Comparison of ENCODE assay signal across 8 cellular contexts in genomic region chr11:2929880-2930704, GRCh38. TPM values are rescaled to one million over a fixed set of nuclear protein-coding genes. Genes with fewer than 3 reads are reported as not detected.
DNase-seq lines count a peak whose midpoint lies in the region; ATAC-seq and TF ChIP-seq lines count a peak whose summit lies in the region.

No MANE protein-coding gene starts in this region.

- no peaks in the 10 kb centered on the region for H3K9me3 ChIP-seq in SK-N-MC (ENCODE audit: low read depth, low read length)
- H3K9me3 ChIP-seq in colonic mucosa, result no peaks in the 10 kb centered on the region
- peaks cover 2% of the 10 kb centered on the region for H3K9me3 ChIP-seq in thymus (ENCODE audit: control insufficient read depth)

- 8% methylated on average over 53 of the region's 53 CpGs for WGBS in thymus

- H3K36me3 ChIP-seq in SK-N-MC (ENCODE audit: insufficient read depth, low read length) (no peaks in the 10 kb centered on the region), colonic mucosa (no peaks in the 10 kb centered on the region), thymus (ENCODE audit: control insufficient read depth, insufficient read depth) (no peaks in the 10 kb centered on the region)

- H3K27me3 ChIP-seq in colonic mucosa, result no peaks in the 10 kb centered on the region
- peaks cover 53% of the 10 kb centered on the region for H3K27me3 ChIP-seq in thymus (ENCODE audit: control insufficient read depth, insufficient read depth)

- intact Hi-C loops in colonic mucosa (cut with DNase I), result loop anchor here (5.0 kb wide), 1 partner anchor 38 kb away; no protein-coding TSS in a partner anchor

- peak; percentile 39 for ATAC-seq in HG02885 (IDR thresholded peaks at IDR 0.05; ENCODE audit: poor library complexity, unreplicated experiment)
- no peak for ATAC-seq in HG02870 (IDR thresholded peaks at IDR 0.05; ENCODE audit: unreplicated experiment)

- H3K4me1 ChIP-seq in colonic mucosa (peaks cover 7% of the 10 kb centered on the region), thymus (ENCODE audit: control insufficient read depth, insufficient read depth, low read length) (peaks cover 2% of the 10 kb centered on the region)

- TF ChIP-seq CTCF in colonic mucosa (IDR thresholded peaks at IDR 0.05), result no peak

- H3K9ac ChIP-seq in SK-N-MC (ENCODE audit: insufficient read length), result no peak overlapping the region
- H3K9ac ChIP-seq in colonic mucosa (ENCODE audit: low read depth in 2 of 2, low read length in 2 of 2), result peak overlapping the region; percentile 89 to 90

- H3K27ac ChIP-seq in SK-N-MC (no peak overlapping the region), colonic mucosa (peak overlapping the region; percentile 88), thymus (ENCODE audit: low read depth) (no peak overlapping the region)

- DNase-seq in NCI-H2029 (lab: John Stamatoyannopoulos, UW) (peak; percentile 49), NCI-H2029 treated with DMSO at 0.1 percent for 48 hours (lab: John Stamatoyannopoulos, UW) (no peak), SK-N-MC (ENCODE audit: low read depth, low spot score) (no peak), colonic mucosa (peak; percentile 79), lung microvascular endothelial cell (ENCODE audit: low read depth in 2 of 2) (peak; percentile 29 to 64)

- H3K4me3 ChIP-seq in SK-N-MC, result peak overlapping the region; percentile 63
- H3K4me3 ChIP-seq in colonic mucosa, result peak overlapping the region; percentile 81
- H3K4me3 ChIP-seq in thymus (ENCODE audit: low read length), result peak overlapping the region; percentile 37

RNA-seq across cellular contexts. Expression of gene PHLDA2, which starts 0.9 kb away (rescaled TPM):
- total RNA-seq in colonic mucosa (10 to 100 TPM; 31.6 to 41.6 TPM), lung microvascular endothelial cell (0.40 and 1.7 TPM in 2 replicates)
- polyA plus RNA-seq in thymus, result 2.8 TPM

RNA-seq across cellular contexts. Expression of gene CDKN1C, which starts 44.5 kb away (rescaled TPM):
- 10 to 100 TPM; 10.9 to 18.2 TPM for total RNA-seq in colonic mucosa
- 18.7 and 119 TPM in 2 replicates for total RNA-seq in lung microvascular endothelial cell
- 23.8 TPM for polyA plus RNA-seq in thymus

Comparison
In these comparisons a context has a peak if more than half of its experiments do, and no peak if none do; other contexts are left out.
1. DNase-seq: peak in NCI-H2029 (single experiment), colonic mucosa (single experiment) and lung microvascular endothelial cell (2 of 2); none in NCI-H2029 treated with DMSO at 0.1 percent for 48 hours (single experiment) and SK-N-MC (single experiment).
2. RNA of gene PHLDA2, which starts 0.9 kb away (total RNA-seq): 31.6 to 41.6 TPM in colonic mucosa; 0.40 to 1.7 TPM in lung microvascular endothelial cell; every median in the first group is over 10 times any median in the second.
3. Peak in every context shown above with its lines, with median percentiles within 50 percentile points of each other: H3K4me3 ChIP-seq.